21 cellular contexts compared by ENCODE assay signal in the genomic region with DNA sequence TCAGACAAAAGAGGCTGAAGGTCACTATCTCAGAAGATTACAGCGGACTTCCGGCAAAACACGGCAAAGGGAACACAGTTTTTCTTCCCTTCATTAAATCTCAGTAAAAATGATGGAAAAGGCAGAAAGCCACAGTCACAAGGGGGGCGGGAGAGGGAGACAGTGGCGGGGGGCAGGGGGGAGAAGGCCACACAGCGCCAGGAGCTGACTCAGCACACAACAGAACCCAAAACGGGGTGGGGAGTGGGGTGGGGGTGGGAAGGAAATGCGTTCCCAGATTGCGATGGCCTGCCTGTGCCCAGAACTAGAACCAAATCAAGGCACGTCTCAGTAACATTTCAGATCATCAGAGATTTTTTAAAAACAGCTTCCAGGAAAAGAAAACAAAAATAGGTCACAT. TPM values are rescaled to one million over a fixed set of nuclear protein-coding genes. Genes with fewer than 3 reads are reported as not detected.
DNase-seq lines count a peak whose midpoint lies in the region; ATAC-seq, FAIRE-seq and TF ChIP-seq lines count a peak whose summit lies in the region.
"Had no signal": no experiment of that assay in that cellular context is flagged by ENCODE, and none has a peak within 500 bp of the region (broad histone marks: within the 10 kb centered on the region; RNA-seq: fewer than 3 reads in every experiment).

No MANE protein-coding gene starts in this region.

- H3K9ac ChIP-seq in liver (ENCODE audit: low read depth in 1 of 2, low read length in 2 of 2) (no peak overlapping the region), HepG2 (ENCODE audit: insufficient read depth, low read depth, low read length) (no peak overlapping the region), parathyroid adenoma (no peak overlapping the region)

- no peaks in the 10 kb centered on the region for H4K20me1 ChIP-seq in HepG2 (ENCODE audit: insufficient read depth, low read length)

- H3K27ac ChIP-seq in liver (ENCODE audit: low read depth in 1 of 2, low read length in 2 of 2) (peak overlapping the region; percentile 37 to 48), HepG2 (ENCODE audit: extremely low read length, insufficient read depth, low read length) (no peak overlapping the region), parathyroid adenoma (peak overlapping the region; percentile 54)
- H3K27ac ChIP-seq: colonic mucosa, epithelial cell of prostate, neutrophil had no signal

- no peak overlapping the region for H3K4me3 ChIP-seq in liver (ENCODE audit: low read depth in 1 of 3, low read length in 3 of 3)
- H3K4me3 ChIP-seq in HepG2 (replicated peaks in 1 of 3; ENCODE audit: insufficient read depth in 1 of 3, low read depth in 2 of 3, low read length in 3 of 3): no peak overlapping the region
- H3K4me3 ChIP-seq in parathyroid adenoma (ENCODE audit: low read depth, low read length): no peak overlapping the region
- H3K4me3 ChIP-seq: colonic mucosa, GM12878 had no signal

- TF ChIP-seq RAD21 in liver (IDR thresholded peaks at IDR 0.05) (no peak), HepG2 (CRISPR knock-in tag; IDR thresholded peaks at IDR 0.05) (no peak)

- no peak for ATAC-seq in HepG2
- ATAC-seq in left ventricle myocardium superior: peak; percentile 66
- ATAC-seq in GM19397 (IDR thresholded peaks at IDR 0.05; ENCODE audit: unreplicated experiment): no peak
- ATAC-seq: CD8-positive, alpha-beta T cell; GM12878 had no signal

- TF ChIP-seq EP300 in HepG2 (IDR thresholded peaks at IDR 0.05; ENCODE audit: low read depth in 2 of 2, low read length in 2 of 2): no peak
- no peak for TF ChIP-seq EP300 in HepG2 (CRISPR knock-in tag; IDR thresholded peaks at IDR 0.05; ENCODE audit: borderline replicate concordance)

- DNase-seq in HepG2 (ENCODE audit: low spot score) (no peak), left ventricle myocardium superior (peak; percentile 52), SW 1271 (lab: John Stamatoyannopoulos, UW) (no peak), mesenteric fat pad (ENCODE audit: low spot score) (no peak), NCI-H1048 (lab: John Stamatoyannopoulos, UW) (no peak)
- DNase-seq: activated CD4-positive, alpha-beta T cell treated with anti-CD3 and anti-CD28 coated beads, Interleukin-2, amount 50 U/mL, for 1 hour; activated naive CD8-positive, alpha-beta T cell treated with anti-CD3 and anti-CD28 coated beads, Interleukin-2, amount 10 ng/mL, durations not matched to agents 7 days and 5 days; activated T-cell treated with anti-CD3 and anti-CD28 coated beads, Interleukin-2, amount 50 U/mL, for 48 hours; CD8-positive, alpha-beta T cell; colonic mucosa; NCI-H1436; NCI-H2227 treated with DMSO at 0.1 percent for 48 hours; stimulated activated CD4-positive, alpha-beta T cell treated with anti-CD3 and anti-CD28 coated beads, Interleukin-12 subunit alpha, Interleukin-12 subunit beta, amount 100 ng/mL, for 4 hours; T-helper 9 cell had no signal

- 64% methylated on average over 10 of the region's 10 CpGs for WGBS in liver
- 49% methylated on average over 10 of the region's 10 CpGs for WGBS in HepG2 (ENCODE audit: low lambda C conversion rate)

- H3K27me3 ChIP-seq in liver (ENCODE audit: control insufficient read depth in 4 of 4, insufficient read depth in 4 of 4, low read length in 3 of 4) (no peaks in the 10 kb centered on the region), HepG2 (ENCODE audit: control insufficient read depth in 1 of 2, insufficient read depth in 2 of 2, low read length in 2 of 2) (peaks cover 13 to 50% of the 10 kb centered on the region in 2 experiments; a peak in 4 of 5 replicates), parathyroid adenoma (ENCODE audit: control insufficient read depth, insufficient read depth, low read length) (no peaks in the 10 kb centered on the region)
- H3K27me3 ChIP-seq: colonic mucosa had no signal

- CTCF ChIA-PET in HepG2 (lab: Yijun Ruan, JAX; ENCODE audit: low intra/inter-chr PET ratio, low total read pairs): no interaction called here

- H3K4me1 ChIP-seq in liver (ENCODE audit: control insufficient read depth in 4 of 4, insufficient read depth in 4 of 4, low read length in 3 of 4) (peaks cover 0 to 2% (median 0%) of the 10 kb centered on the region in 4 donors), HepG2 (ENCODE audit: insufficient read depth, low read length) (peaks cover 40% of the 10 kb centered on the region), parathyroid adenoma (no peaks in the 10 kb centered on the region)
- H3K4me1 ChIP-seq: colonic mucosa had no signal

- no peak for FAIRE-seq in HepG2 (lab: Jason Lieb, UNC)
- FAIRE-seq: A204.1, GM12878 had no signal

- H3K36me3 ChIP-seq in liver (ENCODE audit: control insufficient read depth in 4 of 4, insufficient read depth in 3 of 4, low read depth in 1 of 4, low read length in 3 of 4): no peaks in the 10 kb centered on the region
- H3K36me3 ChIP-seq in HepG2 (replicated peaks in 1 of 2; ENCODE audit: control insufficient read depth in 1 of 2, insufficient read depth in 2 of 2, low read length in 2 of 2): no peaks in the 10 kb centered on the region
- H3K36me3 ChIP-seq in parathyroid adenoma (ENCODE audit: control insufficient read depth, insufficient read depth, low read length): no peaks in the 10 kb centered on the region
- H3K36me3 ChIP-seq: colonic mucosa, neutrophil had no signal

- H3K9me3 ChIP-seq in liver (ENCODE audit: control insufficient read depth in 4 of 4, low read length in 3 of 4) (no peaks in the 10 kb centered on the region), HepG2 (ENCODE audit: low read length) (no peaks in the 10 kb centered on the region), parathyroid adenoma (ENCODE audit: control insufficient read depth, low read length) (no peaks in the 10 kb centered on the region)
- H3K9me3 ChIP-seq: colonic mucosa, neutrophil had no signal

- H3K79me2 ChIP-seq in HepG2 (ENCODE audit: insufficient read depth, low read length) (no peaks in the 10 kb centered on the region), parathyroid adenoma (no peaks in the 10 kb centered on the region)

- intact Hi-C loops in HepG2 (cut with micrococcal nuclease; ENCODE audit: unreplicated experiment) (no loop called here), left ventricle myocardium superior (cut with micrococcal nuclease) (no loop called here)

- no TSS peak for BruUV-seq in HepG2 (replicated peaks; lab: Mats Ljungman, UMichigan)

- no peak for TF ChIP-seq CTCF in liver (IDR thresholded peaks at IDR 0.05; ENCODE audit: low read depth, low read length, missing input control)
- no peak for TF ChIP-seq CTCF in HepG2 (CRISPR knock-in tag; IDR thresholded peaks at IDR 0.05)
- no peak for TF ChIP-seq CTCF in parathyroid adenoma (IDR thresholded peaks at IDR 0.05)

- no peak overlapping the region for H2AFZ ChIP-seq in HepG2 (ENCODE audit: low read length)
- H2AFZ ChIP-seq in parathyroid adenoma: no peak overlapping the region

- H3K4me2 ChIP-seq in HepG2 (ENCODE audit: low read depth, low read length) (no peak overlapping the region), parathyroid adenoma (ENCODE audit: low read length) (no peak overlapping the region)

- TF ChIP-seq POLR2A in HepG2 (IDR thresholded peaks at IDR 0.05; ENCODE audit: insufficient read depth in 1 of 2, low read depth in 2 of 2, low read length in 2 of 2): no peak

- in situ Hi-C loops in HepG2 (cut with HindIII; ENCODE audit: extremely low pct_ligation_motif_present, low pct_unique_long_range_greater_than_20kb): no loop called here

- POLR2A ChIA-PET in HepG2 (lab: Yijun Ruan, JAX): no interaction called here

RNA-seq across cellular contexts. Expression of a gene that starts 13.4 kb away (rescaled TPM):
- total RNA-seq in liver (under 1 TPM in 1 of 2 donors, not detected in 1; under 0.01 TPM), HepG2 (2016; rRNA removed; fragmentation: Illumina TruSeq; extraction: Trizol) (0.27 TPM in 1 of 2 replicates, not detected in the other), left ventricle myocardium superior (not detected), mesenteric fat pad (not detected)
- polyA plus RNA-seq in liver (under 1 TPM in 1 of 2 donors, not detected in 1; 0.31 TPM), HepG2 (2011; rRNA removed) (0.57 and 0.62 TPM in 2 replicates)
- total RNA-seq in HepG2 (2016; cell fraction: cytosol; rRNA removed; fragmentation: Illumina TruSeq; extraction: Trizol; ENCODE audit: low read depth): 0.09 TPM in 1 of 2 replicates, not detected in the other
- 0.09 and 0.10 TPM in 2 replicates for total RNA-seq in HepG2 (2016; cell fraction: insoluble cytoplasmic fraction; rRNA removed; fragmentation: Illumina TruSeq; extraction: Trizol)
- total RNA-seq in HepG2 (2016; cell fraction: membrane; rRNA removed; fragmentation: Illumina TruSeq; extraction: Trizol): 0.07 and 0.09 TPM in 2 replicates
- total RNA-seq in HepG2 (2016; cell fraction: nucleus; rRNA removed; fragmentation: Illumina TruSeq; extraction: Trizol): 0.28 and 0.66 TPM in 2 replicates
- 0.13 TPM in 2 replicates for polyA plus RNA-seq in HepG2 (2011; cell fraction: cytosol; rRNA removed)
- polyA plus RNA-seq in HepG2 (2011; cell fraction: nucleus; rRNA removed): 4.1 and 5.0 TPM in 2 replicates
- 0.67 and 2.1 TPM in 2 replicates for polyA plus RNA-seq in HepG2 (2012)
- 0.05 TPM in 1 of 2 replicates, not detected in the other for polyA plus RNA-seq in HepG2 (2016; cell fraction: cytosol; fragmentation: Illumina TruSeq; extraction: Trizol; ENCODE audit: low read depth)
- polyA plus RNA-seq in HepG2 (2016; cell fraction: insoluble cytoplasmic fraction; fragmentation: Illumina TruSeq; extraction: Trizol; ENCODE audit: low read depth): 0.08 and 0.10 TPM in 2 replicates
- polyA plus RNA-seq in HepG2 (2016; cell fraction: membrane; fragmentation: Illumina TruSeq; extraction: Trizol; ENCODE audit: low read depth): 0.11 TPM in 1 of 2 replicates, not detected in the other
- polyA plus RNA-seq in HepG2 (2016; cell fraction: nucleus; fragmentation: Illumina TruSeq; extraction: Trizol; ENCODE audit: insufficient read depth, low read depth): 0.48 and 0.64 TPM in 2 replicates
- 0.56 TPM in 1 of 2 replicates, not detected in the other for polyA minus RNA-seq in HepG2 (2011; rRNA and poly(A)+ RNA removed; ENCODE audit: low replicate concordance)
- 0.20 TPM in 1 of 2 replicates, not detected in the other for polyA minus RNA-seq in HepG2 (2011; cell fraction: cytosol; rRNA and poly(A)+ RNA removed)
- polyA minus RNA-seq in HepG2 (2011; cell fraction: nucleus; rRNA and poly(A)+ RNA removed): 0.77 and 0.99 TPM in 2 replicates
- total RNA-seq: activated naive CD8-positive, alpha-beta T cell treated with anti-CD3 and anti-CD28 coated beads, Interleukin-2, amount 10 ng/mL, durations not matched to agents 7 days and 5 days; CD8-positive, alpha-beta T cell; GM12878 had no signal

RNA-seq across cellular contexts. Expression of a gene that starts 28.9 kb away (rescaled TPM):
- total RNA-seq in liver (not detected), HepG2 (2016; rRNA removed; fragmentation: Illumina TruSeq; extraction: Trizol) (not detected in 2 replicates), left ventricle myocardium superior (0.20 TPM), mesenteric fat pad (not detected)
- polyA plus RNA-seq in liver (under 1 TPM in 1 of 2 donors, not detected in 1; 0.29 TPM), HepG2 (2011; rRNA removed) (0.22 TPM in 1 of 2 replicates, not detected in the other)
- not detected in 2 replicates for total RNA-seq in HepG2 (2016; cell fraction: cytosol; rRNA removed; fragmentation: Illumina TruSeq; extraction: Trizol; ENCODE audit: low read depth)
- not detected in 2 replicates for total RNA-seq in HepG2 (2016; cell fraction: insoluble cytoplasmic fraction; rRNA removed; fragmentation: Illumina TruSeq; extraction: Trizol)
- not detected in 2 replicates for total RNA-seq in HepG2 (2016; cell fraction: membrane; rRNA removed; fragmentation: Illumina TruSeq; extraction: Trizol)
- total RNA-seq in HepG2 (2016; cell fraction: nucleus; rRNA removed; fragmentation: Illumina TruSeq; extraction: Trizol): not detected in 2 replicates
- 0.09 TPM in 1 of 2 replicates, not detected in the other for polyA plus RNA-seq in HepG2 (2011; cell fraction: cytosol; rRNA removed)
- polyA plus RNA-seq in HepG2 (2011; cell fraction: nucleus; rRNA removed): 0.08 TPM in 1 of 2 replicates, not detected in the other
- not detected in 2 replicates for polyA plus RNA-seq in HepG2 (2012)
- not detected in 2 replicates for polyA plus RNA-seq in HepG2 (2016; cell fraction: cytosol; fragmentation: Illumina TruSeq; extraction: Trizol; ENCODE audit: low read depth)
- not detected in 2 replicates for polyA plus RNA-seq in HepG2 (2016; cell fraction: insoluble cytoplasmic fraction; fragmentation: Illumina TruSeq; extraction: Trizol; ENCODE audit: low read depth)
- polyA plus RNA-seq in HepG2 (2016; cell fraction: membrane; fragmentation: Illumina TruSeq; extraction: Trizol; ENCODE audit: low read depth): not detected in 2 replicates
- not detected in 2 replicates for polyA plus RNA-seq in HepG2 (2016; cell fraction: nucleus; fragmentation: Illumina TruSeq; extraction: Trizol; ENCODE audit: insufficient read depth, low read depth)
- polyA minus RNA-seq in HepG2 (2011; rRNA and poly(A)+ RNA removed; ENCODE audit: low replicate concordance): 0.51 TPM in 1 of 2 replicates, not detected in the other
- polyA minus RNA-seq in HepG2 (2011; cell fraction: cytosol; rRNA and poly(A)+ RNA removed): not detected in 2 replicates
- polyA minus RNA-seq in HepG2 (2011; cell fraction: nucleus; rRNA and poly(A)+ RNA removed): not detected in 2 replicates
- total RNA-seq: activated naive CD8-positive, alpha-beta T cell treated with anti-CD3 and anti-CD28 coated beads, Interleukin-2, amount 10 ng/mL, durations not matched to agents 7 days and 5 days; GM12878 had no signal
- polyA plus RNA-seq: GM12878 had no signal

RNA-seq across cellular contexts. Expression of a gene that starts 60.0 kb away (rescaled TPM):
- total RNA-seq in liver (1 to 10 TPM; 7.6 to 9.3 TPM), HepG2 (2016; rRNA removed; fragmentation: Illumina TruSeq; extraction: Trizol) (21.9 and 34.7 TPM in 2 replicates), left ventricle myocardium superior (20.8 TPM), mesenteric fat pad (1.4 TPM)
- polyA plus RNA-seq in liver (1 to 10 TPM; 4.8 to 9.9 TPM), HepG2 (2011; rRNA removed) (85.2 and 85.8 TPM in 2 replicates)
- 25.5 and 28.3 TPM in 2 replicates for total RNA-seq in HepG2 (2016; cell fraction: cytosol; rRNA removed; fragmentation: Illumina TruSeq; extraction: Trizol; ENCODE audit: low read depth)
- total RNA-seq in HepG2 (2016; cell fraction: insoluble cytoplasmic fraction; rRNA removed; fragmentation: Illumina TruSeq; extraction: Trizol): 20.0 and 36.5 TPM in 2 replicates
- total RNA-seq in HepG2 (2016; cell fraction: membrane; rRNA removed; fragmentation: Illumina TruSeq; extraction: Trizol): 37.0 and 42.3 TPM in 2 replicates
- 30.0 and 34.9 TPM in 2 replicates for total RNA-seq in HepG2 (2016; cell fraction: nucleus; rRNA removed; fragmentation: Illumina TruSeq; extraction: Trizol)
- 52.8 and 75.3 TPM in 2 replicates for polyA plus RNA-seq in HepG2 (2011; cell fraction: cytosol; rRNA removed)
- 132 and 197 TPM in 2 replicates for polyA plus RNA-seq in HepG2 (2011; cell fraction: nucleus; rRNA removed)
- 47.5 and 47.9 TPM in 2 replicates for polyA plus RNA-seq in HepG2 (2012)
- polyA plus RNA-seq in HepG2 (2016; cell fraction: cytosol; fragmentation: Illumina TruSeq; extraction: Trizol; ENCODE audit: low read depth): 23.5 and 27.3 TPM in 2 replicates
- polyA plus RNA-seq in HepG2 (2016; cell fraction: insoluble cytoplasmic fraction; fragmentation: Illumina TruSeq; extraction: Trizol; ENCODE audit: low read depth): 26.8 and 34.6 TPM in 2 replicates
- 39.3 and 40.3 TPM in 2 replicates for polyA plus RNA-seq in HepG2 (2016; cell fraction: membrane; fragmentation: Illumina TruSeq; extraction: Trizol; ENCODE audit: low read depth)
- polyA plus RNA-seq in HepG2 (2016; cell fraction: nucleus; fragmentation: Illumina TruSeq; extraction: Trizol; ENCODE audit: insufficient read depth, low read depth): 76.9 and 79.5 TPM in 2 replicates
- polyA minus RNA-seq in HepG2 (2011; rRNA and poly(A)+ RNA removed; ENCODE audit: low replicate concordance): 29.4 and 69.2 TPM in 2 replicates
- 14.4 and 24.4 TPM in 2 replicates for polyA minus RNA-seq in HepG2 (2011; cell fraction: cytosol; rRNA and poly(A)+ RNA removed)
- 41.4 and 57.0 TPM in 2 replicates for polyA minus RNA-seq in HepG2 (2011; cell fraction: nucleus; rRNA and poly(A)+ RNA removed)
